Comparison of ENCODE assay signal across 1 cellular context in genomic region chr6:127023001-127023778, GRCh38.
TF ChIP-seq lines count a peak whose summit lies in the region.

No MANE protein-coding gene starts in this region.

TF ChIP-seq in HepG2, 621 proteins besides CTCF, POLR2A, EP300 and RAD21 (continued from another document and continues in another):
- TF ChIP-seq CBFB (CRISPR knock-in tag; IDR thresholded peaks at IDR 0.05) = peak; percentile 91
- no peak for TF ChIP-seq ZNF746 (CRISPR knock-in tag; IDR thresholded peaks at IDR 0.05)
- TF ChIP-seq EEA1 (CRISPR knock-in tag; IDR thresholded peaks at IDR 0.05; ENCODE audit: borderline replicate concordance) = no peak
- no peak for TF ChIP-seq ZNF280B (CRISPR knock-in tag; IDR thresholded peaks at IDR 0.05; ENCODE audit: borderline replicate concordance)
- TF ChIP-seq BRF2 (CRISPR knock-in tag; IDR thresholded peaks at IDR 0.05) = peak; percentile 95
- TF ChIP-seq ZBTB34 (CRISPR knock-in tag; IDR thresholded peaks at IDR 0.05) = peak; percentile 95
- TF ChIP-seq MTF1 (CRISPR knock-in tag; IDR thresholded peaks at IDR 0.05) = no peak
- no peak for TF ChIP-seq SYNCRIP (IDR thresholded peaks at IDR 0.05; ENCODE audit: insufficient read depth, low read depth, low read length)
- no peak; the same call in 1 of the 2 replicates for TF ChIP-seq PHF8 (CRISPR knock-in tag; IDR thresholded peaks at IDR 0.05)
- TF ChIP-seq ZBTB25 (CRISPR knock-in tag; IDR thresholded peaks at IDR 0.05) = peak; percentile 83
- peak; percentile 72; the same call in 1 of the 2 replicates for TF ChIP-seq GATAD2A (CRISPR knock-in tag; IDR thresholded peaks at IDR 0.05)
- TF ChIP-seq TBX3 (IDR thresholded peaks at IDR 0.05; ENCODE audit: borderline replicate concordance) = peak; percentile 99
- TF ChIP-seq ZNF10 (CRISPR knock-in tag; IDR thresholded peaks at IDR 0.05; ENCODE audit: borderline replicate concordance, low read depth) = no peak
- TF ChIP-seq ZSCAN25 (CRISPR knock-in tag; IDR thresholded peaks at IDR 0.05) = no peak
- TF ChIP-seq ZNF782 (CRISPR knock-in tag; IDR thresholded peaks at IDR 0.05; ENCODE audit: borderline replicate concordance) = no peak
- TF ChIP-seq FOXO4 (CRISPR knock-in tag; conservative IDR thresholded peaks at IDR 0.05) = no peak
- no peak for TF ChIP-seq HIC2 (CRISPR knock-in tag; IDR thresholded peaks at IDR 0.05; ENCODE audit: low read depth)
- TF ChIP-seq ZNF761 (CRISPR knock-in tag; conservative IDR thresholded peaks at IDR 0.05) = no peak
- TF ChIP-seq RFXANK (CRISPR knock-in tag; IDR thresholded peaks at IDR 0.05) = no peak
- TF ChIP-seq ETV5 (CRISPR knock-in tag; IDR thresholded peaks at IDR 0.05; ENCODE audit: borderline replicate concordance) = peak; percentile 46; the same call in 1 of the 2 replicates
- no peak for TF ChIP-seq ZBTB1 (CRISPR knock-in tag; IDR thresholded peaks at IDR 0.05; ENCODE audit: borderline replicate concordance)
- TF ChIP-seq ZFP82 (CRISPR knock-in tag; IDR thresholded peaks at IDR 0.05; ENCODE audit: borderline replicate concordance) = no peak
- TF ChIP-seq ZSCAN5A (CRISPR knock-in tag; IDR thresholded peaks at IDR 0.05; ENCODE audit: borderline replicate concordance) = peak; percentile 86; the same call in 1 of the 2 replicates
- no peak for TF ChIP-seq ZNF850 (CRISPR knock-in tag; conservative IDR thresholded peaks at IDR 0.05)
- TF ChIP-seq CHD4 (IDR thresholded peaks at IDR 0.05; ENCODE audit: borderline replicate concordance, low read length) = no peak
- no peak for TF ChIP-seq JUND (CRISPR knock-in tag; IDR thresholded peaks at IDR 0.05)
- 0 out of 2 replicates have a peak, but pooled peaks have one; percentile 10 for TF ChIP-seq LCORL (IDR thresholded peaks at IDR 0.05)
- peak; percentile 29; the same call in 1 of the 2 replicates for TF ChIP-seq LCORL (CRISPR knock-in tag; IDR thresholded peaks at IDR 0.05)
- TF ChIP-seq MNT (IDR thresholded peaks at IDR 0.05) = no peak
- TF ChIP-seq KLF9 (CRISPR knock-in tag; IDR thresholded peaks at IDR 0.05; ENCODE audit: low read depth) = no peak
- no peak for TF ChIP-seq THYN1 (CRISPR knock-in tag; IDR thresholded peaks at IDR 0.05; ENCODE audit: borderline replicate concordance, low read depth)
- no peak for TF ChIP-seq CENPT (CRISPR knock-in tag; IDR thresholded peaks at IDR 0.05; ENCODE audit: low read depth)
- peak; percentile 46; the same call in 1 of the 2 replicates for TF ChIP-seq TFE3 (CRISPR knock-in tag; IDR thresholded peaks at IDR 0.05)
- peak; percentile 34; the same call in 1 of the 2 replicates for TF ChIP-seq MIER3 (CRISPR knock-in tag; IDR thresholded peaks at IDR 0.05; ENCODE audit: borderline replicate concordance)
- no peak for TF ChIP-seq CENPBD1 (CRISPR knock-in tag; IDR thresholded peaks at IDR 0.05; ENCODE audit: borderline replicate concordance, low read depth)
- TF ChIP-seq ZNF777 (CRISPR knock-in tag; IDR thresholded peaks at IDR 0.05) = no peak
- no peak for TF ChIP-seq SP4 (CRISPR knock-in tag; IDR thresholded peaks at IDR 0.05)
- no peak for TF ChIP-seq MIER2 (CRISPR knock-in tag; IDR thresholded peaks at IDR 0.05)
- TF ChIP-seq ZNF501 (CRISPR knock-in tag; IDR thresholded peaks at IDR 0.05) = no peak
- TF ChIP-seq PREB (CRISPR knock-in tag; IDR thresholded peaks at IDR 0.05) = no peak
- no peak for TF ChIP-seq HOXA7 (CRISPR knock-in tag; IDR thresholded peaks at IDR 0.05)
- peak; percentile 94 for TF ChIP-seq BHLHE40 (IDR thresholded peaks at IDR 0.05; ENCODE audit: low read length)
- no peak for TF ChIP-seq ADNP (CRISPR knock-in tag; IDR thresholded peaks at IDR 0.05)
- 0 out of 2 replicates have a peak, but pooled peaks have one; percentile 59 for TF ChIP-seq ZNF354B (CRISPR knock-in tag; IDR thresholded peaks at IDR 0.05)
- TF ChIP-seq GMEB2 (CRISPR knock-in tag; IDR thresholded peaks at IDR 0.05; ENCODE audit: low read depth) = no peak
